8 cellular contexts compared by ENCODE assay signal in genomic region chr19:19661675-19662251, GRCh38. TPM values are rescaled to one million over a fixed set of nuclear protein-coding genes. Genes with fewer than 3 reads are reported as not detected.
DNase-seq lines count a peak whose midpoint lies in the region; ATAC-seq, FAIRE-seq and TF ChIP-seq lines count a peak whose summit lies in the region.

No MANE protein-coding gene starts in this region.

- peaks cover 19% of the 10 kb centered on the region for H3K27me3 Mint-ChIP-seq in endothelial cell (ENCODE audit: unreplicated experiment)

- POLR2A ChIA-PET in A549 (lab: Yijun Ruan, JAX), result no interaction called here

- CTCF ChIA-PET in A549 (lab: Yijun Ruan, JAX), result interaction anchor here (1.0 to 2.2 kb wide), 3 partner anchors 8 to 130 kb away, joined by 3 to 8 read pairs (median 3); partner anchors contain the start of gene GMIP

- DNase-seq in A549 (ENCODE audit: low read depth in 1 of 2, low spot score in 1 of 2) (no peak), SJCRH30 (peak; percentile 43 to 67), endothelial cell (ENCODE audit: low spot score) (no peak), NCI-H446 (lab: John Stamatoyannopoulos, UW) (no peak), DMS 273 treated with DMSO at 0.1 percent for 48 hours (lab: John Stamatoyannopoulos, UW) (no peak)
- DNase-seq in stimulated activated effector memory CD8-positive, alpha-beta T cell treated with anti-CD3 and anti-CD28 coated beads, Interleukin-12 subunit alpha, Interleukin-12 subunit beta, amount 100 ng/mL, for 72 hours (ENCODE audit: low spot score in 2 of 2), result peak; percentile 24 to 81

- no peak for TF ChIP-seq POLR2A in A549 (IDR thresholded peaks at IDR 0.05; ENCODE audit: low read length)

- peak overlapping the region; percentile 57 for H3K27ac Mint-ChIP-seq in endothelial cell (ENCODE audit: unreplicated experiment)
- peak overlapping the region; percentile 96 for H3K27ac Mint-ChIP-seq in stimulated activated effector memory CD8-positive, alpha-beta T cell treated with anti-CD3 and anti-CD28 coated beads, Interleukin-12 subunit alpha, Interleukin-12 subunit beta, amount 100 ng/mL, for 72 hours

- TF ChIP-seq CTCF in A549 (IDR thresholded peaks at IDR 0.05), result no peak
- no peak for TF ChIP-seq CTCF in endothelial cell (IDR thresholded peaks at IDR 0.05; ENCODE audit: unreplicated experiment)

- peaks cover 23% of the 10 kb centered on the region for H3K36me3 Mint-ChIP-seq in endothelial cell (ENCODE audit: low read depth, unreplicated experiment)
- peaks cover 58% of the 10 kb centered on the region for H3K36me3 Mint-ChIP-seq in stimulated activated effector memory CD8-positive, alpha-beta T cell treated with anti-CD3 and anti-CD28 coated beads, Interleukin-12 subunit alpha, Interleukin-12 subunit beta, amount 100 ng/mL, for 72 hours

- H3K9me3 Mint-ChIP-seq in endothelial cell (ENCODE audit: unreplicated experiment), result no peaks in the 10 kb centered on the region
- H3K9me3 Mint-ChIP-seq in stimulated activated effector memory CD8-positive, alpha-beta T cell treated with anti-CD3 and anti-CD28 coated beads, Interleukin-12 subunit alpha, Interleukin-12 subunit beta, amount 100 ng/mL, for 72 hours, result no peaks in the 10 kb centered on the region

- 94% methylated on average over 18 of the region's 18 CpGs for WGBS in A549 (ENCODE audit: missing lambda C conversion rate)

- no peak overlapping the region for H3K27ac ChIP-seq in A549
- peak overlapping the region; percentile 61 for H3K27ac ChIP-seq in SJCRH30

- peaks cover 15% of the 10 kb centered on the region for H3K4me1 Mint-ChIP-seq in endothelial cell (ENCODE audit: unreplicated experiment)
- H3K4me1 Mint-ChIP-seq in stimulated activated effector memory CD8-positive, alpha-beta T cell treated with anti-CD3 and anti-CD28 coated beads, Interleukin-12 subunit alpha, Interleukin-12 subunit beta, amount 100 ng/mL, for 72 hours, result peaks cover 28% of the 10 kb centered on the region

- no peak for TF ChIP-seq EP300 in A549 (IDR thresholded peaks at IDR 0.05)

- no peak for FAIRE-seq in A549 (lab: Jason Lieb, UNC)

- peak overlapping the region; percentile 72 for H3K4me2 ChIP-seq in A549

- H3K4me3 ChIP-seq in A549 (no peak overlapping the region), SJCRH30 (peak overlapping the region; percentile 79; the same call in 1 of the 2 replicates)

- H3K36me3 ChIP-seq in SJCRH30, result peaks cover 31% of the 10 kb centered on the region

- peak overlapping the region; percentile 94 for H3K4me3 Mint-ChIP-seq in endothelial cell (ENCODE audit: unreplicated experiment)
- peak overlapping the region; percentile 82 for H3K4me3 Mint-ChIP-seq in stimulated activated effector memory CD8-positive, alpha-beta T cell treated with anti-CD3 and anti-CD28 coated beads, Interleukin-12 subunit alpha, Interleukin-12 subunit beta, amount 100 ng/mL, for 72 hours

- no peak for ATAC-seq in A549
- ATAC-seq in GM18517 (IDR thresholded peaks at IDR 0.05; ENCODE audit: unreplicated experiment), result peak; percentile 41
- peak; percentile 30 for ATAC-seq in HG03039 (IDR thresholded peaks at IDR 0.05; ENCODE audit: unreplicated experiment)
- peak; percentile 61 for ATAC-seq in stimulated activated effector memory CD8-positive, alpha-beta T cell treated with anti-CD3 and anti-CD28 coated beads, Interleukin-12 subunit alpha, Interleukin-12 subunit beta, amount 100 ng/mL, for 72 hours

- H3K9me3 ChIP-seq in A549 (0 out of 3 replicates have a peak, but pooled peaks cover 5% of the 10 kb centered on the region), SJCRH30 (replicated peaks) (no peaks in the 10 kb centered on the region)

- H3K4me1 ChIP-seq in A549 (peaks cover 8% of the 10 kb centered on the region; the same call in 1 of the 3 replicates), SJCRH30 (peaks cover 3% of the 10 kb centered on the region; the same call in 1 of the 2 replicates)

- no peaks in the 10 kb centered on the region for H3K27me3 ChIP-seq in SJCRH30

- TF ChIP-seq RAD21 in A549 (conservative IDR thresholded peaks at IDR 0.05 in 1 of 2, IDR thresholded peaks at IDR 0.05 in 1 of 2), result no peak

TF ChIP-seq in A549, 52 proteins besides CTCF, POLR2A, EP300 and RAD21 (continues in another document):
- TF ChIP-seq MAX (IDR thresholded peaks at IDR 0.05) (no peak), ELK1 (IDR thresholded peaks at IDR 0.05; ENCODE audit: low read depth, low read length) (no peak), E2F6 (IDR thresholded peaks at IDR 0.05; ENCODE audit: borderline replicate concordance, low read depth) (no peak), BCL3 (IDR thresholded peaks at IDR 0.05) (no peak), MAZ (IDR thresholded peaks at IDR 0.05; ENCODE audit: borderline replicate concordance, low read depth, low read length) (no peak), RARB (CRISPR knock-in tag; IDR thresholded peaks at IDR 0.05) (no peak), MYC (IDR thresholded peaks at IDR 0.05; ENCODE audit: borderline replicate concordance, low read length) (no peak), KDM5A (IDR thresholded peaks at IDR 0.05) (no peak), BHLHE40 (IDR thresholded peaks at IDR 0.05; ENCODE audit: low read depth, low read length) (no peak)

RNA-seq across cellular contexts. Expression of gene ATP13A1, which starts 1.7 kb away (rescaled TPM):
- polyA plus RNA-seq in A549 (2011; rRNA removed) (10.8 and 13.7 TPM in 2 replicates), A549 (2017; fragmentation: RNase III; extraction: RNeasy Plus Mini Kit Qiagen cat#74134 plus additional on column Dnase treatment) (24.6 to 30.1 TPM (median 29.9 TPM) in 3 replicates)
- polyA plus RNA-seq in A549 (2012; cell fraction: cytosol; rRNA removed), result 37.0 and 39.5 TPM in 2 replicates
- polyA plus RNA-seq in A549 (2012; cell fraction: nucleus; rRNA removed), result 209 and 289 TPM in 2 replicates
- 33.3 and 38.6 TPM in 2 replicates for polyA minus RNA-seq in A549 (2011; rRNA and poly(A)+ RNA removed)
- 28.8 and 29.3 TPM in 2 replicates for total RNA-seq in SJCRH30 (2014; rRNA removed; shearing (Covaris generic))
- 56.7 TPM for total RNA-seq in endothelial cell (ENCODE audit: unreplicated experiment)

RNA-seq across cellular contexts. Expression of gene ZNF101, which starts 6.9 kb away (rescaled TPM):
- polyA plus RNA-seq in A549 (2011; rRNA removed) (5.8 and 7.4 TPM in 2 replicates), A549 (2017; fragmentation: RNase III; extraction: RNeasy Plus Mini Kit Qiagen cat#74134 plus additional on column Dnase treatment) (4.1 to 5.2 TPM (median 4.9 TPM) in 3 replicates)
- 1.7 and 1.9 TPM in 2 replicates for polyA plus RNA-seq in A549 (2012; cell fraction: cytosol; rRNA removed)
- polyA plus RNA-seq in A549 (2012; cell fraction: nucleus; rRNA removed), result 1.2 and 2.8 TPM in 2 replicates
- polyA minus RNA-seq in A549 (2011; rRNA and poly(A)+ RNA removed), result 4.5 and 6.6 TPM in 2 replicates
- total RNA-seq in SJCRH30 (2014; rRNA removed; shearing (Covaris generic)), result 17.9 and 19.5 TPM in 2 replicates
- 29.5 TPM for total RNA-seq in endothelial cell (ENCODE audit: unreplicated experiment)

RNA-seq across cellular contexts. Expression of gene GMIP, which starts 18.3 kb away (rescaled TPM):
- polyA plus RNA-seq in A549 (2011; rRNA removed), result 1.4 and 1.5 TPM in 2 replicates
- 2.1 and 2.7 TPM in 2 replicates for polyA plus RNA-seq in A549 (2012; cell fraction: cytosol; rRNA removed)
- 8.5 and 9.7 TPM in 2 replicates for polyA plus RNA-seq in A549 (2012; cell fraction: nucleus; rRNA removed)
- 4.1 to 5.1 TPM (median 4.3 TPM) in 3 replicates for polyA plus RNA-seq in A549 (2017; fragmentation: RNase III; extraction: RNeasy Plus Mini Kit Qiagen cat#74134 plus additional on column Dnase treatment)
- polyA minus RNA-seq in A549 (2011; rRNA and poly(A)+ RNA removed), result 1.7 and 2.2 TPM in 2 replicates
- total RNA-seq in SJCRH30 (2014; rRNA removed; shearing (Covaris generic)), result 3.2 and 4.6 TPM in 2 replicates
- 18.5 TPM for total RNA-seq in endothelial cell (ENCODE audit: unreplicated experiment)

RNA-seq across cellular contexts. Expression of gene LPAR2, which starts 33.7 kb away (rescaled TPM):
- polyA plus RNA-seq in A549 (2011; rRNA removed), result 1.5 and 2.2 TPM in 2 replicates
- polyA plus RNA-seq in A549 (2012; cell fraction: cytosol; rRNA removed), result 1.6 and 2.3 TPM in 2 replicates
- 15.8 and 16.3 TPM in 2 replicates for polyA plus RNA-seq in A549 (2012; cell fraction: nucleus; rRNA removed)
- polyA plus RNA-seq in A549 (2017; fragmentation: RNase III; extraction: RNeasy Plus Mini Kit Qiagen cat#74134 plus additional on column Dnase treatment), result 3.8 to 5.2 TPM (median 4.4 TPM) in 3 replicates
- 0.91 and 1.3 TPM in 2 replicates for polyA minus RNA-seq in A549 (2011; rRNA and poly(A)+ RNA removed)
- total RNA-seq in SJCRH30 (2014; rRNA removed; shearing (Covaris generic)), result 1.5 and 1.9 TPM in 2 replicates
- total RNA-seq in endothelial cell (ENCODE audit: unreplicated experiment), result 35.5 TPM

RNA-seq across cellular contexts. Expression of gene PBX4, which starts 43.3 kb away (rescaled TPM):
- 0.41 and 0.70 TPM in 2 replicates for polyA plus RNA-seq in A549 (2011; rRNA removed)
- polyA plus RNA-seq in A549 (2012; cell fraction: cytosol; rRNA removed), result 2.2 and 2.6 TPM in 2 replicates
- 11.0 and 12.3 TPM in 2 replicates for polyA plus RNA-seq in A549 (2012; cell fraction: nucleus; rRNA removed)
- 0.90 to 1.6 TPM (median 1.4 TPM) in 3 replicates for polyA plus RNA-seq in A549 (2017; fragmentation: RNase III; extraction: RNeasy Plus Mini Kit Qiagen cat#74134 plus additional on column Dnase treatment)
- 0.92 and 1.2 TPM in 2 replicates for polyA minus RNA-seq in A549 (2011; rRNA and poly(A)+ RNA removed)
- total RNA-seq in SJCRH30 (2014; rRNA removed; shearing (Covaris generic)), result 3.6 and 3.7 TPM in 2 replicates
- 0.82 TPM for total RNA-seq in endothelial cell (ENCODE audit: unreplicated experiment)

Comparison
In these comparisons a context has a peak if more than half of its experiments do, and no peak if none do; other contexts are left out.
1. ATAC-seq: peak in GM18517 (single experiment), HG03039 (single experiment) and stimulated activated effector memory CD8-positive, alpha-beta T cell treated with anti-CD3 and anti-CD28 coated beads, Interleukin-12 subunit alpha, Interleukin-12 subunit beta, amount 100 ng/mL, for 72 hours (single experiment); none in A549 (0 of 2).
2. DNase-seq: peak in SJCRH30 (2 of 2) and stimulated activated effector memory CD8-positive, alpha-beta T cell treated with anti-CD3 and anti-CD28 coated beads, Interleukin-12 subunit alpha, Interleukin-12 subunit beta, amount 100 ng/mL, for 72 hours (2 of 2); none in A549 (0 of 2), endothelial cell (single experiment), NCI-H446 (0 of 2) and DMS 273 treated with DMSO at 0.1 percent for 48 hours (single experiment).